ENCODE assay signal across 24 cellular contexts in the genomic region with DNA sequence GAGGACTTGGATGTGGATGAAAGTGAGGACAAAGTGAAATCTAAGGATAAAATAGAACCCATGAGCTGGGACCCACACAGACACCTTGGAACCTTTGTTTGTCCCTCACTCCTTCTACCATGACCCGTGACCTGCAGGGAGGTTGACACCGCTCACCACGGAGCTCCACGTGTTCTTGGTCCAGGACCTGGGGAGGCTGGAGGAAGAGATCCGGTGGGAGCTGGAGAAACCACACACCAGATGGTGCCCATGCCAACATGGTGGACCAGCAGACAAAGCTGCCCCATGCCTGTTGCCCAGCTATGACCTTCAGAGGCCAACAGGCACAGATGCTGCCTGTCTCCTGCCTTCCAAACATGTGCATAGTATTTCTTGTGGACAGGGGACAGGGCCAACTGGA.
"Had no signal": no experiment of that assay in that cellular context is flagged by ENCODE, and none has a peak within 500 bp of the region (broad histone marks: within the 10 kb centered on the region; RNA-seq: fewer than 3 reads in every experiment).

No MANE protein-coding gene starts in this region.

- H3K27me3 ChIP-seq: colonic mucosa, neural progenitor cell, ovary, thyroid gland had no signal

- DNase-seq: colonic mucosa; dermis blood vessel endothelial cell; effector memory CD8-positive, alpha-beta T cell; erythroblast; esophagus squamous epithelium; foreskin melanocyte; glutamatergic neuron; heart right ventricle; hippocampal formation; immature natural killer cell; nucleus accumbens; ovary; psoas muscle; right cardiac atrium; small intestine; stimulated activated CD4-positive, alpha-beta T cell treated with anti-CD3 and anti-CD28 coated beads, Interleukin-1b, Interleukin-23, amount 100 ng/mL, for 48 hours; stimulated activated CD4-positive, alpha-beta T cell treated with anti-CD3 and anti-CD28 coated beads, Interleukin-4, amount 100 ng/mL, for 1 hour; stimulated activated CD8-positive, alpha-beta memory T cell treated with anti-CD3 and anti-CD28 coated beads, Interleukin-4, amount 100 ng/mL, for 48 hours; stimulated activated naive CD4-positive, alpha-beta T cell; stimulated activated naive CD8-positive, alpha-beta T cell treated with anti-CD3 and anti-CD28 coated beads, Interleukin-15, amount 100 ng/mL, for 72 hours; thyroid gland; trophoblast cell had no signal

- H3K4me3 ChIP-seq: colonic mucosa, esophagus squamous epithelium, heart right ventricle, lung, neural progenitor cell, ovary, psoas muscle, thyroid gland had no signal

- ATAC-seq: effector memory CD8-positive, alpha-beta T cell; heart right ventricle; psoas muscle; right cardiac atrium; stimulated activated naive CD8-positive, alpha-beta T cell treated with anti-CD3 and anti-CD28 coated beads, Interleukin-15, amount 100 ng/mL, for 72 hours had no signal

- H3K9me3 ChIP-seq: colonic mucosa, esophagus squamous epithelium, heart right ventricle, ovary, psoas muscle, thyroid gland had no signal

- H3K36me3 ChIP-seq: colonic mucosa, esophagus squamous epithelium, heart right ventricle, neural progenitor cell, ovary, thyroid gland had no signal

- H3K27ac ChIP-seq: colonic mucosa, esophagus squamous epithelium, heart right ventricle, neural progenitor cell, ovary, psoas muscle, thyroid gland had no signal

- H3K4me1 ChIP-seq: colonic mucosa, esophagus squamous epithelium, psoas muscle, thyroid gland had no signal
